30 cellular contexts compared by ENCODE assay signal in the genomic region with DNA sequence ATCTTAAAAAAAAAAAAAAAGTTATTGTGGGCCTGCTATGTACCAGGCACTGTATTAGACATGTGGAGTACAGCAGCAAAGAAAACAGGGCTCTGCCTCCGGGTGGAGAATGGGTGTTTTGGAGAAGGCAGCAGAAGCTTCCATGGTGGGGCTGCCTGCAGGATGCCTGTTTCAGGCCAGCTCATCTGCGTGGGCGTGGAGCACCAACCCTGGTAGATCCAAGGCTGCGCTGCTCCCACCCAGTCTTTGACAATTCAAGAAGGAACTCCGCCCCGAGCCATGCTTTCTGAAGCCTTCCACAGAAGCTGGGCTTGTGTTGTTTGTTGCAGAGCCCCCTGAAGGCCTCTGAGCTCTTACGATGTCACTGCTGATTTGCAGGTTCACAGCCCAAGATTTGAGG. TPM values are rescaled to one million over a fixed set of nuclear protein-coding genes. Genes with fewer than 3 reads are reported as not detected.
DNase-seq lines count a peak whose midpoint lies in the region; ATAC-seq, FAIRE-seq and TF ChIP-seq lines count a peak whose summit lies in the region.
"Had no signal": no experiment of that assay in that cellular context is flagged by ENCODE, and none has a peak within 500 bp of the region (broad histone marks: within the 10 kb centered on the region; RNA-seq: fewer than 3 reads in every experiment).

No MANE protein-coding gene starts in this region.

- H3K4me1 Mint-ChIP-seq in activated CD8-positive, alpha-beta T cell treated with anti-CD3 and anti-CD28 coated beads for 36 hours (ENCODE audit: low read depth) = no peaks in the 10 kb centered on the region
- H3K4me1 Mint-ChIP-seq in activated CD8-positive, alpha-beta T cell treated with anti-CD3 and anti-CD28 coated beads, Interleukin-2, amount 10 ng/mL, durations not matched to agents 7 days and 5 days (ENCODE audit: low read depth) = no peaks in the 10 kb centered on the region

- H3K4me3 ChIP-seq in K562 = no peak overlapping the region
- H3K4me3 ChIP-seq: BLaER1 treated with 17β-estradiol and CSF1 and Interleukin-3, amounts not matched to agents 10 nM and 100 nM; GM12878; MG63; SJSA1 had no signal

- POLR2A ChIA-PET in activated CD8-positive, alpha-beta T cell treated with anti-CD3 and anti-CD28 coated beads for 36 hours (lab: Charles Lee) = interaction anchor here (1.4 kb wide), 1 partner anchor 10 kb away, joined by 3 read pairs; no protein-coding TSS in a partner anchor
- POLR2A ChIA-PET in activated CD8-positive, alpha-beta T cell treated with anti-CD3 and anti-CD28 coated beads, Interleukin-2, amount 10 ng/mL, durations not matched to agents 7 days and 5 days (lab: Charles Lee) = no interaction called here
- POLR2A ChIA-PET in K562 (lab: Yijun Ruan, JAX) = no interaction called here

- no peak for TF ChIP-seq CTCF in activated CD8-positive, alpha-beta T cell treated with anti-CD3 and anti-CD28 coated beads for 36 hours (IDR thresholded peaks at IDR 0.05)
- no peak for TF ChIP-seq CTCF in K562 (IDR thresholded peaks at IDR 0.05 in 2 of 3, conservative IDR thresholded peaks at IDR 0.05 in 1 of 3; ENCODE audit: insufficient read depth in 2 of 3, low read depth in 1 of 3, low read length in 3 of 3)

- in situ Hi-C loops in K562 (cut with MboI) (no loop called here), ACHN (cut with HindIII; ENCODE audit: low pct_ligation_motif_present, low pct_unique_long_range_greater_than_20kb, low sequenced_read_pairs) (no loop called here)

- peak; percentile 22 for DNase-seq in activated CD8-positive, alpha-beta T cell treated with anti-CD3 and anti-CD28 coated beads for 36 hours
- DNase-seq in activated CD8-positive, alpha-beta T cell treated with anti-CD3 and anti-CD28 coated beads, Interleukin-2, amount 10 ng/mL, durations not matched to agents 7 days and 5 days = no peak
- DNase-seq in Daoy (ENCODE audit: low read depth) = peak; percentile 35
- DNase-seq in K562 (ENCODE audit: extremely low read depth in 1 of 4, low spot score in 3 of 4) = peak; percentile 26 to 41 (median 36)
- DNase-seq in putamen (ENCODE audit: low spot score) = peak; percentile 58
- DNase-seq in ACHN = no peak
- DNase-seq: AML-193; CD4-positive, alpha-beta T cell; COR-L47; DMS53; GDM1; HCEC 1CT; KBM-7; MG63; NCI-H1092; NCI-H1417 treated with DMSO at 0.1 percent for 48 hours; NCI-H1694 treated with DMSO at 0.1 percent for 48 hours; NCI-H2081; NCI-H226; NCI-H510A; NCI-H69; Right ventricle myocardium superior; RPMI8226 had no signal

- no peaks in the 10 kb centered on the region for H3K9me3 ChIP-seq in K562 (replicated peaks; ENCODE audit: control insufficient read depth, insufficient read depth, low read depth, low read length)
- H3K9me3 ChIP-seq: BLaER1 treated with 17β-estradiol and CSF1 and Interleukin-3, amounts not matched to agents 10 nM and 100 nM; MG63; SJSA1 had no signal

- peaks cover 56 to 95% of the 10 kb centered on the region in 2 experiments for H3K27me3 ChIP-seq in K562 (ENCODE audit: control insufficient read depth in 2 of 2, insufficient read depth in 2 of 2, low read length in 2 of 2)
- H3K27me3 ChIP-seq: BLaER1 treated with 17β-estradiol and CSF1 and Interleukin-3, amounts not matched to agents 10 nM and 100 nM; MG63; SJSA1 had no signal

- no peak for TF ChIP-seq RAD21 in K562 (CRISPR knock-in tag; conservative IDR thresholded peaks at IDR 0.05 in 1 of 2, IDR thresholded peaks at IDR 0.05 in 1 of 2)

- peaks cover 3% of the 10 kb centered on the region; the same call in 1 of the 2 replicates for H4K20me1 ChIP-seq in K562 (replicated peaks; ENCODE audit: control insufficient read depth, insufficient read depth, low read length)
- H4K20me1 ChIP-seq: BLaER1 treated with 17β-estradiol and CSF1 and Interleukin-3, amounts not matched to agents 10 nM and 100 nM had no signal

- intact Hi-C loops in activated CD8-positive, alpha-beta T cell treated with anti-CD3 and anti-CD28 coated beads for 36 hours (cut with micrococcal nuclease) = no loop called here
- intact Hi-C loops in K562 (cut with micrococcal nuclease) = no loop called here

- 0% methylated on average over 7 of the region's 7 CpGs for WGBS in K562 (ENCODE audit: insufficient coverage, low coverage, missing lambda C conversion rate)

- no peak overlapping the region for H3K4me3 Mint-ChIP-seq in activated CD8-positive, alpha-beta T cell treated with anti-CD3 and anti-CD28 coated beads for 36 hours
- H3K4me3 Mint-ChIP-seq in activated CD8-positive, alpha-beta T cell treated with anti-CD3 and anti-CD28 coated beads, Interleukin-2, amount 10 ng/mL, durations not matched to agents 7 days and 5 days = no peak overlapping the region
- H3K4me3 Mint-ChIP-seq: CD4-positive, alpha-beta T cell had no signal

- no peaks in the 10 kb centered on the region for H3K9me3 Mint-ChIP-seq in activated CD8-positive, alpha-beta T cell treated with anti-CD3 and anti-CD28 coated beads for 36 hours
- H3K9me3 Mint-ChIP-seq in activated CD8-positive, alpha-beta T cell treated with anti-CD3 and anti-CD28 coated beads, Interleukin-2, amount 10 ng/mL, durations not matched to agents 7 days and 5 days (ENCODE audit: insufficient read depth) = no peaks in the 10 kb centered on the region
- H3K9me3 Mint-ChIP-seq: CD4-positive, alpha-beta T cell had no signal

- no peaks in the 10 kb centered on the region for H3K27me3 Mint-ChIP-seq in activated CD8-positive, alpha-beta T cell treated with anti-CD3 and anti-CD28 coated beads for 36 hours
- H3K27me3 Mint-ChIP-seq in activated CD8-positive, alpha-beta T cell treated with anti-CD3 and anti-CD28 coated beads, Interleukin-2, amount 10 ng/mL, durations not matched to agents 7 days and 5 days (ENCODE audit: low read depth) = no peaks in the 10 kb centered on the region
- H3K27me3 Mint-ChIP-seq: CD4-positive, alpha-beta T cell had no signal

- H3K36me3 ChIP-seq in K562 (ENCODE audit: control insufficient read depth, insufficient read depth, low read length) = no peaks in the 10 kb centered on the region
- H3K36me3 ChIP-seq: BLaER1 treated with 17β-estradiol and CSF1 and Interleukin-3, amounts not matched to agents 10 nM and 100 nM; MG63 had no signal

- no peak for ATAC-seq in activated CD8-positive, alpha-beta T cell treated with anti-CD3 and anti-CD28 coated beads for 36 hours
- no peak for ATAC-seq in activated CD8-positive, alpha-beta T cell treated with anti-CD3 and anti-CD28 coated beads, Interleukin-2, amount 10 ng/mL, durations not matched to agents 7 days and 5 days
- ATAC-seq in K562 (no peak; the same call in 2 of the 3 replicates), GM21515 (IDR thresholded peaks at IDR 0.05; ENCODE audit: unreplicated experiment) (no peak)
- ATAC-seq: GM12878 had no signal

- H3K79me2 ChIP-seq in K562 (ENCODE audit: control insufficient read depth, insufficient read depth, low read length) = no peaks in the 10 kb centered on the region

- no peak for FAIRE-seq in K562 (lab: Jason Lieb, UNC)
- FAIRE-seq: GM12878, H1 had no signal

- no TSS peak for BruUV-seq in K562 (replicated peaks; lab: Mats Ljungman, UMichigan)

- H3K9ac ChIP-seq in K562 (ENCODE audit: insufficient read depth in 1 of 2, low read depth in 2 of 2, low read length in 2 of 2) = no peak overlapping the region; a peak in 1 of 4 replicates
- H3K9ac ChIP-seq: BLaER1 treated with 17β-estradiol and CSF1 and Interleukin-3, amounts not matched to agents 10 nM and 100 nM had no signal

- no peak overlapping the region for H3K27ac Mint-ChIP-seq in activated CD8-positive, alpha-beta T cell treated with anti-CD3 and anti-CD28 coated beads for 36 hours
- no peak overlapping the region for H3K27ac Mint-ChIP-seq in activated CD8-positive, alpha-beta T cell treated with anti-CD3 and anti-CD28 coated beads, Interleukin-2, amount 10 ng/mL, durations not matched to agents 7 days and 5 days
- H3K27ac Mint-ChIP-seq: CD4-positive, alpha-beta T cell had no signal

- no peak for TF ChIP-seq EP300 in K562 (IDR thresholded peaks at IDR 0.05; ENCODE audit: low read length)

- H3K36me3 Mint-ChIP-seq in activated CD8-positive, alpha-beta T cell treated with anti-CD3 and anti-CD28 coated beads for 36 hours (ENCODE audit: low read depth) = no peaks in the 10 kb centered on the region
- no peaks in the 10 kb centered on the region for H3K36me3 Mint-ChIP-seq in activated CD8-positive, alpha-beta T cell treated with anti-CD3 and anti-CD28 coated beads, Interleukin-2, amount 10 ng/mL, durations not matched to agents 7 days and 5 days (ENCODE audit: low read depth)

- CTCF ChIA-PET in activated CD8-positive, alpha-beta T cell treated with anti-CD3 and anti-CD28 coated beads for 36 hours (lab: Charles Lee) = no interaction called here
- CTCF ChIA-PET in activated CD8-positive, alpha-beta T cell treated with anti-CD3 and anti-CD28 coated beads, Interleukin-2, amount 10 ng/mL, durations not matched to agents 7 days and 5 days (lab: Charles Lee) = no interaction called here
- CTCF ChIA-PET in K562 (lab: Yijun Ruan, JAX; ENCODE audit: low intra/inter-chr PET ratio) = no interaction called here

- TF ChIP-seq POLR2A in K562 (conservative IDR thresholded peaks at IDR 0.05) = no peak

- no peak overlapping the region for H3K27ac ChIP-seq in K562 (ENCODE audit: extremely low read depth, low read depth, low read length)
- H3K27ac ChIP-seq: BLaER1 treated with 17β-estradiol and CSF1 and Interleukin-3, amounts not matched to agents 10 nM and 100 nM; SJSA1 had no signal

- no peak overlapping the region for H3K4me2 ChIP-seq in K562 (ENCODE audit: insufficient read depth, low read length)
- H3K4me2 ChIP-seq: BLaER1 treated with 17β-estradiol and CSF1 and Interleukin-3, amounts not matched to agents 10 nM and 100 nM had no signal

- H3K9me1 ChIP-seq in K562 (ENCODE audit: control insufficient read depth, insufficient read depth, low read length) = no peaks in the 10 kb centered on the region

- no peak overlapping the region for H2AFZ ChIP-seq in K562 (ENCODE audit: low read depth, low read length)

- H3K4me1 ChIP-seq in K562 (replicated peaks in 1 of 2; ENCODE audit: control insufficient read depth in 2 of 2, insufficient read depth in 2 of 2, low read length in 2 of 2) = peaks cover 0 to 4% of the 10 kb centered on the region in 2 experiments; a peak in 2 of 5 replicates
- H3K4me1 ChIP-seq: SJSA1 had no signal

RNA-seq across cellular contexts. Expression of a gene that starts 23.2 kb away (rescaled TPM):
- not detected for total RNA-seq in activated CD8-positive, alpha-beta T cell treated with anti-CD3 and anti-CD28 coated beads for 36 hours
- not detected for total RNA-seq in activated CD8-positive, alpha-beta T cell treated with anti-CD3 and anti-CD28 coated beads, Interleukin-2, amount 10 ng/mL, durations not matched to agents 7 days and 5 days
- not detected in 2 replicates for total RNA-seq in Daoy (2014; rRNA removed; shearing (Covaris generic))
- not detected in 2 replicates for total RNA-seq in K562 (2011; cell fraction: chromatin; rRNA removed; ENCODE audit: low replicate concordance)
- total RNA-seq in K562 (2011; cell fraction: nucleolus; rRNA removed) = not detected in 2 replicates
- total RNA-seq in K562 (2011; cell fraction: nucleoplasm; rRNA removed) = not detected in 2 replicates
- total RNA-seq in K562 (2014; rRNA removed) = not detected in 2 replicates
- total RNA-seq in K562 (2014; rRNA removed; fragmentation: Illumina TruSeq; extraction: Trizol) = not detected in 2 replicates
- not detected in 2 replicates for total RNA-seq in K562 (2015; rRNA removed; fragmentation: Illumina TruSeq; extraction: Trizol)
- not detected in 2 replicates for total RNA-seq in K562 (2021)
- not detected in 2 replicates for polyA plus RNA-seq in K562 (2011; rRNA removed)
- not detected in 2 replicates for polyA plus RNA-seq in K562 (2011; cell fraction: cytosol; rRNA removed)
- not detected in 2 replicates for polyA plus RNA-seq in K562 (2011; cell fraction: nucleus; rRNA removed)
- not detected in 2 replicates for polyA plus RNA-seq in K562 (2012)
- polyA plus RNA-seq in K562 (2014; fragmentation: Illumina TruSeq; extraction: Trizol) = not detected in 2 replicates
- not detected for polyA plus RNA-seq in K562 (2014; fragmentation: Nextera tagmentation; extraction: Ambion mirVana)
- polyA plus RNA-seq in K562 (2014; rRNA removed) = not detected in 2 replicates
- polyA minus RNA-seq in K562 (2011; rRNA and poly(A)+ RNA removed) = not detected in 2 replicates
- not detected in 2 replicates for polyA minus RNA-seq in K562 (2011; cell fraction: cytosol; rRNA and poly(A)+ RNA removed)
- polyA minus RNA-seq in K562 (2011; cell fraction: nucleus; rRNA and poly(A)+ RNA removed) = not detected in 2 replicates
- total RNA-seq: A172; CD4-positive, alpha-beta T cell; GM12878; H1; HT-29; Right ventricle myocardium superior had no signal
- polyA plus RNA-seq: GM12878, H1 had no signal

RNA-seq across cellular contexts. Expression of a gene that starts 56.7 kb away (rescaled TPM):
- not detected for total RNA-seq in activated CD8-positive, alpha-beta T cell treated with anti-CD3 and anti-CD28 coated beads for 36 hours
- not detected for total RNA-seq in activated CD8-positive, alpha-beta T cell treated with anti-CD3 and anti-CD28 coated beads, Interleukin-2, amount 10 ng/mL, durations not matched to agents 7 days and 5 days
- total RNA-seq in Daoy (2014; rRNA removed; shearing (Covaris generic)) = 0.27 and 0.63 TPM in 2 replicates
- total RNA-seq in K562 (2011; cell fraction: chromatin; rRNA removed; ENCODE audit: low replicate concordance) = not detected in 2 replicates
- total RNA-seq in K562 (2011; cell fraction: nucleolus; rRNA removed) = not detected in 2 replicates
- not detected in 2 replicates for total RNA-seq in K562 (2011; cell fraction: nucleoplasm; rRNA removed)
- total RNA-seq in K562 (2014; rRNA removed) (not detected in 2 replicates), K562 (2014; rRNA removed; fragmentation: Illumina TruSeq; extraction: Trizol) (not detected in 2 replicates), K562 (2015; rRNA removed; fragmentation: Illumina TruSeq; extraction: Trizol) (not detected in 2 replicates), K562 (2021) (0.07 TPM in 1 of 2 replicates, not detected in the other)
- polyA plus RNA-seq in K562 (2011; rRNA removed) (not detected in 2 replicates), K562 (2014; fragmentation: Illumina TruSeq; extraction: Trizol) (not detected in 2 replicates), K562 (2014; fragmentation: Nextera tagmentation; extraction: Ambion mirVana) (not detected), K562 (2014; rRNA removed) (not detected in 2 replicates)
- polyA plus RNA-seq in K562 (2011; cell fraction: cytosol; rRNA removed) = not detected in 2 replicates
- not detected in 2 replicates for polyA plus RNA-seq in K562 (2011; cell fraction: nucleus; rRNA removed)
- not detected in 2 replicates for polyA plus RNA-seq in K562 (2012)
- polyA minus RNA-seq in K562 (2011; rRNA and poly(A)+ RNA removed) = not detected in 2 replicates
- polyA minus RNA-seq in K562 (2011; cell fraction: cytosol; rRNA and poly(A)+ RNA removed) = not detected in 2 replicates
- not detected in 2 replicates for polyA minus RNA-seq in K562 (2011; cell fraction: nucleus; rRNA and poly(A)+ RNA removed)
- total RNA-seq: CD4-positive, alpha-beta T cell; Right ventricle myocardium superior had no signal

Comparison
In these comparisons a context has a peak if more than half of its experiments do, and no peak if none do; other contexts are left out.
1. DNase-seq: peak in activated CD8-positive, alpha-beta T cell treated with anti-CD3 and anti-CD28 coated beads for 36 hours (single experiment), Daoy (single experiment), K562 (4 of 4) and putamen (single experiment); none in activated CD8-positive, alpha-beta T cell treated with anti-CD3 and anti-CD28 coated beads, Interleukin-2, amount 10 ng/mL, durations not matched to agents 7 days and 5 days (single experiment) and ACHN (single experiment).